Comparison of ENCODE assay signal across 10 cellular contexts in the genomic region with DNA sequence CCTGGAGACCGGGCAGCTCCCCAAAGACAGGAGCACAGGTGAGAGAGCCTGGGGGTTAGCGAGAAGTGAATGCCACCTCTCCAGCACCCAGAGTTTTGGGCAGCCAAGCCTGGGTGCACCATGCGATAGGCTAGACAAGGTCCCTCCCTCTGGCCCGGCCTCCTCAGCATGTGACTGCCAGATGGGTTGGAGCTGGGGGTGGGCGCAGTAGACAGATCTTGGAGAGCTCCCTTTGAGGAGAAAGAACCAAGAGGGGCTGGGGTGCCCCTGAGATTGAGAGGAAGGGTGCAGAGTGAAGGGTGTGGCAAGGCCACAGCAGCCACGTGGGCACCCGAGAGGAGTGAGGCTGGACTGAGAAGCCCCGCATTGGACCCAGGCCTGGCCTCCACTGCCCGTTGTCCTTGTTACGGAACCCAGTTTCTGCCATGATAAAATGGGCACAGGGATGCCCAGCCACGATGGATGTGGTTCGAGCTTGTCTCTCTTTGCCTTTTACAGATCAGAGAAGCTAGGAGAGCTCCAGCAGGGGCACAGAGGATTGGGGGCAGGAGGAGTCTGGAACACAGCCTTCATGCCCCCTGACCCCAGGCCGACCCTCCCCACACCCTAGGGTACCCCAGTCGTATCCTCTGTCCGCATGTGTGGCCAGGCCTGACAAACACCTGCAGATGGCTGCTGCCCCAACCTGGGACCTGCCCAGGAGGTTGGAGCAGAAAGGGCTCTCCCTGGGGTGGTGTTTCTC. TPM values are rescaled to one million over a fixed set of nuclear protein-coding genes. Genes with fewer than 3 reads are reported as not detected.
DNase-seq lines count a peak whose midpoint lies in the region; ATAC-seq lines count a peak whose summit lies in the region.
"Had no signal": no experiment of that assay in that cellular context is flagged by ENCODE, and none has a peak within 500 bp of the region (broad histone marks: within the 10 kb centered on the region; RNA-seq: fewer than 3 reads in every experiment).

No MANE protein-coding gene starts in this region.

- H3K4me1 ChIP-seq in stomach smooth muscle (ENCODE audit: control insufficient read depth, insufficient read depth, low read length), result peaks cover 21% of the 10 kb centered on the region

- POLR2A ChIA-PET in activated CD8-positive, alpha-beta T cell treated with anti-CD3 and anti-CD28 coated beads, Interleukin-2, amount 10 ng/mL, durations not matched to agents 7 days and 5 days (lab: Charles Lee), result interaction anchor here (1.1 kb wide), 1 partner anchor 10 kb away, joined by 5 read pairs; no protein-coding TSS in a partner anchor

- H3K9ac ChIP-seq in stomach smooth muscle (ENCODE audit: low read length in 2 of 2), result no peak overlapping the region

- no peak overlapping the region for H3K27ac ChIP-seq in stomach smooth muscle (ENCODE audit: low read length)

- H3K9me3 ChIP-seq in stomach smooth muscle (ENCODE audit: control insufficient read depth in 2 of 2, low read length in 2 of 2), result no peaks in the 10 kb centered on the region

- CTCF ChIA-PET in activated CD8-positive, alpha-beta memory T cell treated with anti-CD3 and anti-CD28 coated beads, Interleukin-2, amount 10 ng/mL, durations not matched to agents 7 days and 5 days (lab: Charles Lee), result interaction anchor here (0.7 to 3.0 kb wide), 20 partner anchors 9 to 294 kb away, joined by 3 to 24 read pairs (median 3); a partner anchor contains a TSS
- CTCF ChIA-PET in activated CD8-positive, alpha-beta T cell treated with anti-CD3 and anti-CD28 coated beads, Interleukin-2, amount 10 ng/mL, durations not matched to agents 7 days and 5 days (lab: Charles Lee), result interaction anchor here (0.8 to 3.2 kb wide), 13 partner anchors 9 to 277 kb away, joined by 3 to 29 read pairs (median 4); a partner anchor contains a TSS

- peaks cover 9 to 10% of the 10 kb centered on the region in 2 donors for H3K27me3 ChIP-seq in stomach smooth muscle (ENCODE audit: control insufficient read depth in 1 of 2, insufficient read depth in 2 of 2, low read length in 2 of 2)

- no peak for ATAC-seq in activated CD8-positive, alpha-beta memory T cell treated with anti-CD3 and anti-CD28 coated beads, Interleukin-2, amount 10 ng/mL, durations not matched to agents 7 days and 5 days
- ATAC-seq in activated CD8-positive, alpha-beta T cell treated with anti-CD3 and anti-CD28 coated beads, Interleukin-2, amount 10 ng/mL, durations not matched to agents 7 days and 5 days, result no peak
- ATAC-seq in GM19328 (IDR thresholded peaks at IDR 0.05; ENCODE audit: unreplicated experiment), result no peak

- no peak for DNase-seq in activated CD8-positive, alpha-beta memory T cell treated with anti-CD3 and anti-CD28 coated beads, Interleukin-2, amount 10 ng/mL, durations not matched to agents 7 days and 5 days
- no peak for DNase-seq in activated CD8-positive, alpha-beta memory T cell treated with anti-CD3 and anti-CD28 coated beads, Interleukin-2, amount 50 U/mL, for 4 hours
- DNase-seq in activated CD8-positive, alpha-beta T cell treated with anti-CD3 and anti-CD28 coated beads, Interleukin-2, amount 10 ng/mL, durations not matched to agents 7 days and 5 days, result no peak
- DNase-seq in immature natural killer cell (no peak), NCI-H345 treated with DMSO at 0.1 percent for 48 hours (lab: John Stamatoyannopoulos, UW; ENCODE audit: unreplicated experiment) (no peak), activated gamma-delta T cell treated with Interleukin-2 at 50 U/mL for 16 hours (no peak)

- H3K27ac Mint-ChIP-seq in activated CD8-positive, alpha-beta memory T cell treated with anti-CD3 and anti-CD28 coated beads, Interleukin-2, amount 10 ng/mL, durations not matched to agents 7 days and 5 days, result peak overlapping the region; percentile 86
- peak overlapping the region; percentile 93 for H3K27ac Mint-ChIP-seq in activated CD8-positive, alpha-beta T cell treated with anti-CD3 and anti-CD28 coated beads, Interleukin-2, amount 10 ng/mL, durations not matched to agents 7 days and 5 days
- peak overlapping the region in 3 of 6 donors; percentile 28 to 80 (median 45) for H3K27ac Mint-ChIP-seq in immature natural killer cell

- H3K4me3 Mint-ChIP-seq in activated CD8-positive, alpha-beta memory T cell treated with anti-CD3 and anti-CD28 coated beads, Interleukin-2, amount 10 ng/mL, durations not matched to agents 7 days and 5 days, result peak overlapping the region; percentile 77
- H3K4me3 Mint-ChIP-seq in activated CD8-positive, alpha-beta T cell treated with anti-CD3 and anti-CD28 coated beads, Interleukin-2, amount 10 ng/mL, durations not matched to agents 7 days and 5 days, result peak overlapping the region; percentile 82
- H3K4me3 Mint-ChIP-seq in immature natural killer cell, result peak overlapping the region in 4 of 5 donors; percentile 72 to 85 (median 80)

- peaks cover 14% of the 10 kb centered on the region for H3K27me3 Mint-ChIP-seq in activated CD8-positive, alpha-beta memory T cell treated with anti-CD3 and anti-CD28 coated beads, Interleukin-2, amount 10 ng/mL, durations not matched to agents 7 days and 5 days
- H3K27me3 Mint-ChIP-seq in activated CD8-positive, alpha-beta T cell treated with anti-CD3 and anti-CD28 coated beads, Interleukin-2, amount 10 ng/mL, durations not matched to agents 7 days and 5 days (ENCODE audit: low read depth), result peaks cover 11% of the 10 kb centered on the region
- H3K27me3 Mint-ChIP-seq in immature natural killer cell (ENCODE audit: low read depth in 3 of 3), result peaks cover 2 to 5% (median 4%) of the 10 kb centered on the region in 3 donors

- H3K36me3 ChIP-seq in stomach smooth muscle (ENCODE audit: control insufficient read depth in 2 of 2, insufficient read depth in 2 of 2, low read length in 2 of 2), result no peaks in the 10 kb centered on the region

- no peaks in the 10 kb centered on the region for H3K9me3 Mint-ChIP-seq in activated CD8-positive, alpha-beta memory T cell treated with anti-CD3 and anti-CD28 coated beads, Interleukin-2, amount 10 ng/mL, durations not matched to agents 7 days and 5 days (ENCODE audit: low read depth)
- H3K9me3 Mint-ChIP-seq in activated CD8-positive, alpha-beta T cell treated with anti-CD3 and anti-CD28 coated beads, Interleukin-2, amount 10 ng/mL, durations not matched to agents 7 days and 5 days (ENCODE audit: insufficient read depth), result no peaks in the 10 kb centered on the region
- H3K9me3 Mint-ChIP-seq in immature natural killer cell, result no peaks in the 10 kb centered on the region

- H3K4me1 Mint-ChIP-seq in activated CD8-positive, alpha-beta memory T cell treated with anti-CD3 and anti-CD28 coated beads, Interleukin-2, amount 10 ng/mL, durations not matched to agents 7 days and 5 days, result peaks cover 29% of the 10 kb centered on the region
- peaks cover 48% of the 10 kb centered on the region for H3K4me1 Mint-ChIP-seq in activated CD8-positive, alpha-beta T cell treated with anti-CD3 and anti-CD28 coated beads, Interleukin-2, amount 10 ng/mL, durations not matched to agents 7 days and 5 days (ENCODE audit: low read depth)
- H3K4me1 Mint-ChIP-seq in immature natural killer cell, result peaks cover 34 to 37% of the 10 kb centered on the region in 2 donors

- peak overlapping the region; percentile 88 to 90 for H3K4me3 ChIP-seq in stomach smooth muscle (ENCODE audit: low read length in 2 of 2)

- no peaks in the 10 kb centered on the region for H3K36me3 Mint-ChIP-seq in activated CD8-positive, alpha-beta memory T cell treated with anti-CD3 and anti-CD28 coated beads, Interleukin-2, amount 10 ng/mL, durations not matched to agents 7 days and 5 days
- H3K36me3 Mint-ChIP-seq in activated CD8-positive, alpha-beta T cell treated with anti-CD3 and anti-CD28 coated beads, Interleukin-2, amount 10 ng/mL, durations not matched to agents 7 days and 5 days (ENCODE audit: low read depth), result peaks cover 7% of the 10 kb centered on the region
- no peaks in the 10 kb centered on the region for H3K36me3 Mint-ChIP-seq in immature natural killer cell

RNA-seq across cellular contexts. Expression of a gene that starts 1.3 kb away (rescaled TPM):
- 10 to 100 TPM; 31.7 to 32.8 TPM for total RNA-seq in activated CD8-positive, alpha-beta memory T cell treated with anti-CD3 and anti-CD28 coated beads, Interleukin-2, amount 10 ng/mL, durations not matched to agents 7 days and 5 days
- 10 to 100 TPM; 39.9 to 43.2 TPM for total RNA-seq in activated CD8-positive, alpha-beta T cell treated with anti-CD3 and anti-CD28 coated beads, Interleukin-2, amount 10 ng/mL, durations not matched to agents 7 days and 5 days
- polyA plus RNA-seq in immature natural killer cell, result 10 to 100 TPM; 61.2 to 83.3 (median 62.1) TPM

RNA-seq across cellular contexts. Expression of a gene that starts 3.6 kb away (rescaled TPM):
- total RNA-seq in activated CD8-positive, alpha-beta memory T cell treated with anti-CD3 and anti-CD28 coated beads, Interleukin-2, amount 10 ng/mL, durations not matched to agents 7 days and 5 days, result under 1 TPM; 0.26 to 0.91 TPM
- total RNA-seq in activated CD8-positive, alpha-beta T cell treated with anti-CD3 and anti-CD28 coated beads, Interleukin-2, amount 10 ng/mL, durations not matched to agents 7 days and 5 days, result under 1 TPM; 0.26 to 0.44 TPM
- under 1 TPM; 0.37 to 0.46 (median 0.40) TPM for polyA plus RNA-seq in immature natural killer cell

RNA-seq across cellular contexts. Expression of a gene that starts 15.3 kb away (rescaled TPM):
- 100 to 1,000 TPM; 113 to 123 TPM for total RNA-seq in activated CD8-positive, alpha-beta memory T cell treated with anti-CD3 and anti-CD28 coated beads, Interleukin-2, amount 10 ng/mL, durations not matched to agents 7 days and 5 days
- 100 to 1,000 TPM; 117 to 118 TPM for total RNA-seq in activated CD8-positive, alpha-beta T cell treated with anti-CD3 and anti-CD28 coated beads, Interleukin-2, amount 10 ng/mL, durations not matched to agents 7 days and 5 days
- polyA plus RNA-seq in immature natural killer cell, result 10 to 100 TPM in 2 of 3 donors, 1 to 10 TPM in 1; 5.4 to 24.6 (median 11.0) TPM

RNA-seq across cellular contexts. Expression of a gene that starts 28.2 kb away (rescaled TPM):
- not detected for total RNA-seq in activated CD8-positive, alpha-beta memory T cell treated with anti-CD3 and anti-CD28 coated beads, Interleukin-2, amount 10 ng/mL, durations not matched to agents 7 days and 5 days
- total RNA-seq in activated CD8-positive, alpha-beta T cell treated with anti-CD3 and anti-CD28 coated beads, Interleukin-2, amount 10 ng/mL, durations not matched to agents 7 days and 5 days, result not detected
- polyA plus RNA-seq in immature natural killer cell, result not detected
- total RNA-seq: frontal cortex had no signal
- polyA plus RNA-seq: BJ had no signal

RNA-seq across cellular contexts. Expression of a gene that starts 34.4 kb away (rescaled TPM):
- not detected for total RNA-seq in activated CD8-positive, alpha-beta memory T cell treated with anti-CD3 and anti-CD28 coated beads, Interleukin-2, amount 10 ng/mL, durations not matched to agents 7 days and 5 days
- total RNA-seq in activated CD8-positive, alpha-beta T cell treated with anti-CD3 and anti-CD28 coated beads, Interleukin-2, amount 10 ng/mL, durations not matched to agents 7 days and 5 days, result not detected
- under 1 TPM in 1 of 3 donors, not detected in 2; 0.62 TPM for polyA plus RNA-seq in immature natural killer cell
- total RNA-seq: frontal cortex had no signal
- polyA plus RNA-seq: BJ had no signal
